In the genomic region with DNA sequence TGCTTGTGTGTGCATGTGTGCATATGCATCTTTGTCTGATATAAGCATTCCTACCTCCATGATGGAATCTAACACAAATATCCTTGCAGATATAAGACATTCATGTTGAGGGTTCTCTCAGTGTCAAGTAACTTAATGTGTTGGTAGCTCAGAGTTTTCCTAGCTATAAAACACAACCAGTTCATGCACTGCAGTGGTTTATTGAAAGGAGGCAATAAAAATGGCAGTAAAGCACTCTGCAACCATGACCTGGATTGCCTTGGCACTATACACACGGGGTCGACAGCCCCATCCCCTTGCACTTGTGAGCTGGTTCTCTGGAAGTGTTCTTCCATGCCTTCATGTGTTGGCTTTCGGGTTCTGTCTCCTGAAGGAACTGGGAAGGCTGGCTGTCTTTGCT, we compare ENCODE assay signal across 17 cellular contexts. TPM values are rescaled to one million over a fixed set of nuclear protein-coding genes. Genes with fewer than 3 reads are reported as not detected.
DNase-seq lines count a peak whose midpoint lies in the region; TF ChIP-seq lines count a peak whose summit lies in the region.
"Had no signal": no experiment of that assay in that cellular context is flagged by ENCODE, and none has a peak within 500 bp of the region (broad histone marks: within the 10 kb centered on the region; RNA-seq: fewer than 3 reads in every experiment).

No MANE protein-coding gene starts in this region.

- CTCF ChIA-PET in HEK293 (lab: Yijun Ruan, JAX): interaction anchor here (1.0 to 1.5 kb wide), 3 partner anchors 11 to 66 kb away, joined by 3 to 6 read pairs (median 4); no protein-coding TSS in a partner anchor

- no peak for DNase-seq in colonic mucosa
- DNase-seq in transverse colon: no peak
- DNase-seq in GM13977 (ENCODE audit: low spot score): no peak
- no peak for DNase-seq in BE2C
- no peak for DNase-seq in Peyer's patch
- DNase-seq: DMS53, GDM1, HCEC 1CT, Kasumi-1, NCI-H1694, NCI-H2081 treated with DMSO at 0.1 percent for 48 hours, NCI-H526, OCI-M1 had no signal

- peak overlapping the region in 1 of 3 experiments; percentile 14 for H3K4me3 Mint-ChIP-seq in nephron
- H3K4me3 Mint-ChIP-seq: B cell had no signal

- peaks cover 15% of the 10 kb centered on the region for H3K4me1 ChIP-seq in HEK293 (ENCODE audit: control insufficient read depth, insufficient read depth, low read length)
- H3K4me1 ChIP-seq in colonic mucosa: no peaks in the 10 kb centered on the region
- H3K4me1 ChIP-seq in transverse colon: peaks cover 2 to 34% (median 12%) of the 10 kb centered on the region in 4 donors
- H3K4me1 ChIP-seq in BE2C: no peaks in the 10 kb centered on the region
- H3K4me1 ChIP-seq in Peyer's patch: peaks cover 0 to 17% (median 0%) of the 10 kb centered on the region in 4 donors
- H3K4me1 ChIP-seq: SJSA1 had no signal

- H3K4me3 ChIP-seq in HEK293 (ENCODE audit: low read depth, low read length) (no peak overlapping the region), colonic mucosa (no peak overlapping the region), transverse colon (no peak overlapping the region), BE2C (ENCODE audit: low read depth, low read length) (no peak overlapping the region), Peyer's patch (no peak overlapping the region)
- H3K4me3 ChIP-seq: SJSA1 had no signal

- H3K27ac ChIP-seq in HEK293 (ENCODE audit: extremely low read depth, low read depth, low read length) (no peak overlapping the region), colonic mucosa (peak overlapping the region; percentile 6), transverse colon (peak overlapping the region; percentile 38 to 61 (median 56)), Peyer's patch (peak overlapping the region in 1 of 4 donors; percentile 19)
- H3K27ac ChIP-seq: SJSA1 had no signal

- peak overlapping the region; percentile 79 to 94 (median 82) for H3K27ac Mint-ChIP-seq in nephron
- H3K27ac Mint-ChIP-seq: B cell had no signal

- no peaks in the 10 kb centered on the region for H3K9me3 ChIP-seq in HEK293 (ENCODE audit: control insufficient read depth, insufficient read depth, low read depth, low read length)
- no peaks in the 10 kb centered on the region for H3K9me3 ChIP-seq in colonic mucosa
- no peaks in the 10 kb centered on the region for H3K9me3 ChIP-seq in transverse colon
- no peaks in the 10 kb centered on the region for H3K9me3 ChIP-seq in BE2C
- H3K9me3 ChIP-seq in Peyer's patch: no peaks in the 10 kb centered on the region
- H3K9me3 ChIP-seq: SJSA1 had no signal

- no peaks in the 10 kb centered on the region for H3K36me3 Mint-ChIP-seq in nephron (ENCODE audit: low read depth)

- in situ Hi-C loops in transverse colon (cut with MboI; ENCODE audit: low pct_ligation_motif_present in 1 of 4, low pct_unique_long_range_greater_than_20kb in 1 of 4, low sequenced_read_pairs in 3 of 4): no loop called here
- in situ Hi-C loops in GM13977 (cut with MboI; ENCODE audit: low pct_unique_long_range_greater_than_20kb, low sequenced_read_pairs, unreplicated experiment): no loop called here

- H3K27me3 ChIP-seq in colonic mucosa: no peaks in the 10 kb centered on the region
- H3K27me3 ChIP-seq in transverse colon: no peaks in the 10 kb centered on the region
- no peaks in the 10 kb centered on the region for H3K27me3 ChIP-seq in BE2C
- H3K27me3 ChIP-seq in Peyer's patch: no peaks in the 10 kb centered on the region
- H3K27me3 ChIP-seq: SJSA1 had no signal

- peaks cover 72% of the 10 kb centered on the region for H3K4me1 Mint-ChIP-seq in nephron

- intact Hi-C loops in colonic mucosa (cut with DNase I) (no loop called here), transverse colon (cut with DNase I; ENCODE audit: low total_unique reads) (no loop called here)

- H3K36me3 ChIP-seq in HEK293 (ENCODE audit: control insufficient read depth in 2 of 2, insufficient read depth in 1 of 2, low read length in 2 of 2): no peaks in the 10 kb centered on the region
- no peaks in the 10 kb centered on the region for H3K36me3 ChIP-seq in colonic mucosa
- H3K36me3 ChIP-seq in transverse colon: no peaks in the 10 kb centered on the region
- H3K36me3 ChIP-seq in BE2C: no peaks in the 10 kb centered on the region
- H3K36me3 ChIP-seq in Peyer's patch: no peaks in the 10 kb centered on the region
- H3K36me3 ChIP-seq: SJSA1 had no signal

- no peak for TF ChIP-seq EP300 in transverse colon (IDR thresholded peaks at IDR 0.05; ENCODE audit: low read depth)

- WGBS in transverse colon (ENCODE audit: low coverage in 1 of 2), 2 donors: 51% methylated on average over 3 of the region's 3 CpGs; no CpG with 5 or more reads in 1 of the 2 donors

- TF ChIP-seq CTCF in HEK293 (tag by site-specific recombination; IDR thresholded peaks at IDR 0.05) (no peak), colonic mucosa (IDR thresholded peaks at IDR 0.05) (no peak), nephron (IDR thresholded peaks at IDR 0.05; ENCODE audit: unreplicated experiment in 3 of 3) (no peak), transverse colon (IDR thresholded peaks at IDR 0.05) (no peak), GM13977 (IDR thresholded peaks at IDR 0.05; ENCODE audit: extremely low read depth, insufficient read depth, missing control alignments) (no peak), BE2C (IDR thresholded peaks at IDR 0.05; ENCODE audit: low read depth, low read length) (no peak), Peyer's patch (IDR thresholded peaks at IDR 0.05) (no peak)

- TF ChIP-seq POLR2A in transverse colon (IDR thresholded peaks at IDR 0.05): no peak
- no peak for TF ChIP-seq POLR2A in Peyer's patch (IDR thresholded peaks at IDR 0.05)

- POLR2A ChIA-PET in HEK293 (lab: Yijun Ruan, JAX): interaction anchor here (1.4 kb wide), 1 partner anchor 36 kb away, joined by 3 read pairs; no protein-coding TSS in a partner anchor

- H3K9ac ChIP-seq in colonic mucosa (ENCODE audit: low read depth in 2 of 2, low read length in 2 of 2): no peak overlapping the region

- no peaks in the 10 kb centered on the region for H3K9me3 Mint-ChIP-seq in nephron

- no peaks in the 10 kb centered on the region for H3K27me3 Mint-ChIP-seq in nephron (ENCODE audit: low read depth)

TF ChIP-seq in HEK293, 187 proteins besides CTCF, POLR2A, EP300 and RAD21:
- TF ChIP-seq ZNF16 (tag by site-specific recombination; IDR thresholded peaks at IDR 0.05; ENCODE audit: low read depth) (no peak), ZXDB (tag by site-specific recombination; IDR thresholded peaks at IDR 0.05) (0 out of 2 replicates have a peak, but pooled peaks have one; percentile 17)

RNA-seq across cellular contexts. Expression of a gene that starts 38.9 kb away (rescaled TPM):
- total RNA-seq in colonic mucosa (10 to 100 TPM; 15.4 to 20.9 TPM), transverse colon (10 to 100 TPM in 3 of 4 donors, 1 to 10 TPM in 1; 7.8 to 15.7 (median 12.7) TPM), Peyer's patch (10 to 100 TPM in 1 of 4 donors, 1 to 10 TPM in 3; 7.4 to 11.0 (median 9.0) TPM)
- not detected for polyA plus RNA-seq in BE2C (2012; ENCODE audit: insufficient read depth, insufficient read length, low read depth)
